ENCODE assay signal across 39 cellular contexts in genomic region chr9:32631991-32632390, GRCh38. TPM values are rescaled to one million over a fixed set of nuclear protein-coding genes. Genes with fewer than 3 reads are reported as not detected.
"Had no signal": no experiment of that assay in that cellular context is flagged by ENCODE, and none has a peak within 500 bp of the region (broad histone marks: within the 10 kb centered on the region; RNA-seq: fewer than 3 reads in every experiment).

No MANE protein-coding gene starts in this region.

- ATAC-seq: activated CD8-positive, alpha-beta T cell treated with anti-CD3 and anti-CD28 coated beads, Interleukin-2, amount 10 ng/mL, durations not matched to agents 7 days and 5 days; activated naive CD4-positive, alpha-beta T cell treated with anti-CD3 and anti-CD28 coated beads, Interleukin-2, amount 50 U/mL, for 72 hours; activated T-cell treated with anti-CD3 and anti-CD28 coated beads, Interleukin-2, amount 50 U/mL, for 4 hours; activated T-cell treated with anti-CD3 and anti-CD28 coated beads, Interleukin-2, amount 50 U/mL, for 72 hours; activated T-helper 17 cell treated with anti-CD3 and anti-CD28 coated beads, Interleukin-2, amount 50 U/mL, for 72 hours; body of pancreas had no signal

- H3K36me3 Mint-ChIP-seq: activated naive CD4-positive, alpha-beta T cell treated with anti-CD3 and anti-CD28 coated beads, Interleukin-2, amount 50 U/mL, for 72 hours; activated naive CD8-positive, alpha-beta T cell treated with anti-CD3 and anti-CD28 coated beads for 36 hours had no signal

- H3K4me3 ChIP-seq: adrenal gland, body of pancreas, breast epithelium, cardiac muscle cell had no signal

- H3K9me3 Mint-ChIP-seq: activated B cell treated with CpG ODN at 0.5 μM for 24 hours; activated CD4-positive, alpha-beta memory T cell treated with anti-CD3 and anti-CD28 coated beads, Interleukin-2, amount 10 ng/mL, durations not matched to agents 7 days and 5 days; activated naive CD4-positive, alpha-beta T cell treated with anti-CD3 and anti-CD28 coated beads for 36 hours; activated naive CD8-positive, alpha-beta T cell treated with anti-CD3 and anti-CD28 coated beads for 36 hours; activated T-cell treated with anti-CD3 and anti-CD28 coated beads, Interleukin-2, amount 50 U/mL, for 4 hours; activated T-helper 1 cell treated with anti-CD3 and anti-CD28 coated beads, Interleukin-12 subunit alpha, Interleukin-12 subunit beta, Interleukin-2, Interleukin-4 antibody, amounts not matched to agents 30 ng/mL and 10 ng/mL and 1 ng/mL, durations not matched to agents 14 hours and 24 hours and 36 hours; central memory CD8-positive, alpha-beta T cell; T-helper 1 cell treated with Interleukin-12 subunit alpha and Interleukin-12 subunit beta and Interleukin-4 antibody, amounts not matched to agents 30 μg/mL and 1 μg/mL, for 36 hours; T-helper 2 cell treated with Interferon-gamma antibody and Interleukin-4, amounts not matched to agents 5 μg/mL and 100 μg/mL, for 36 hours had no signal

- H3K4me1 ChIP-seq: adrenal gland, body of pancreas, breast epithelium had no signal

- H3K4me1 Mint-ChIP-seq: activated B cell treated with CpG ODN at 0.5 μM for 24 hours; activated CD4-positive, alpha-beta memory T cell treated with anti-CD3 and anti-CD28 coated beads, Interleukin-2, amount 10 ng/mL, durations not matched to agents 7 days and 5 days; activated CD4-positive, alpha-beta T cell treated with anti-CD3 and anti-CD28 coated beads, Interleukin-2, amount 10 ng/mL, durations not matched to agents 7 days and 5 days; activated naive CD8-positive, alpha-beta T cell treated with anti-CD3 and anti-CD28 coated beads for 36 hours; activated T-helper 17 cell treated with anti-CD3 and anti-CD28 coated beads, Interleukin-2, amount 50 U/mL, for 72 hours; central memory CD8-positive, alpha-beta T cell had no signal

- H3K27ac ChIP-seq: adrenal gland, body of pancreas, brain microvascular endothelial cell, breast epithelium, cardiac muscle cell, VCaP had no signal

- H3K9me3 ChIP-seq: adrenal gland, body of pancreas had no signal

- H3K27me3 Mint-ChIP-seq: activated B cell treated with CpG ODN at 0.5 μM for 24 hours; activated CD4-positive, alpha-beta memory T cell treated with anti-CD3 and anti-CD28 coated beads, Interleukin-2, amount 10 ng/mL, durations not matched to agents 7 days and 5 days; activated CD4-positive, alpha-beta T cell treated with anti-CD3 and anti-CD28 coated beads, Interleukin-2, amount 10 ng/mL, durations not matched to agents 7 days and 5 days; activated naive CD8-positive, alpha-beta T cell treated with anti-CD3 and anti-CD28 coated beads for 36 hours; activated T-helper 17 cell treated with anti-CD3 and anti-CD28 coated beads, Interleukin-2, amount 50 U/mL, for 72 hours had no signal

- DNase-seq: activated B cell treated with CpG ODN at 0.5 μM for 24 hours; activated CD4-positive, alpha-beta memory T cell treated with anti-CD3 and anti-CD28 coated beads, Interleukin-2, amount 10 ng/mL, durations not matched to agents 7 days and 5 days; activated CD4-positive, alpha-beta T cell treated with anti-CD3 and anti-CD28 coated beads for 4 hours; activated CD4-positive, alpha-beta T cell treated with anti-CD3 and anti-CD28 coated beads, Interleukin-2, amount 10 ng/mL, durations not matched to agents 7 days and 5 days; activated CD4-positive, alpha-beta T cell treated with anti-CD3 and anti-CD28 coated beads, Interleukin-2, amount 50 U/mL, for 48 hours; activated CD4-positive, CD25-positive, alpha-beta regulatory T cell treated with anti-CD3 and anti-CD28 coated beads, Interleukin-2, amount 50 U/mL, for 72 hours; activated CD8-positive, alpha-beta memory T cell treated with anti-CD3 and anti-CD28 coated beads for 24 hours; activated CD8-positive, alpha-beta memory T cell treated with anti-CD3 and anti-CD28 coated beads, Interleukin-2, amount 50 U/mL, for 4 hours; activated CD8-positive, alpha-beta T cell treated with anti-CD3 and anti-CD28 coated beads, Interleukin-2, amount 10 ng/mL, durations not matched to agents 7 days and 5 days; activated effector memory CD4-positive, alpha-beta T cell treated with anti-CD3 and anti-CD28 coated beads, Interleukin-2, amount 50 U/mL, for 16 hours; activated gamma-delta T cell treated with Interleukin-2 at 50 U/mL for 16 hours; activated naive CD4-positive, alpha-beta T cell; activated naive CD4-positive, alpha-beta T cell treated with anti-CD3 and anti-CD28 coated beads for 36 hours; activated naive CD4-positive, alpha-beta T cell treated with anti-CD3 and anti-CD28 coated beads, Interleukin-2, amount 50 U/mL, for 16 hours; activated naive CD8-positive, alpha-beta T cell treated with anti-CD3 and anti-CD28 coated beads for 36 hours; activated T-cell treated with anti-CD3 and anti-CD28 coated beads for 4 hours; activated T-cell treated with anti-CD3 and anti-CD28 coated beads, Interleukin-2, amount 50 U/mL, for 1 hour; activated T-cell treated with anti-CD3 and anti-CD28 coated beads, Interleukin-2, amount 50 U/mL, for 4 hours; activated T-cell treated with anti-CD3 and anti-CD28 coated beads, Interleukin-2, amount 50 U/mL, for 72 hours; adrenal gland; amniotic stem cell; aorta; body of pancreas; brain microvascular endothelial cell; caudate nucleus; cerebellar nuclear complex; T-helper 2 cell; T-helper 9 cell had no signal

- H3K4me3 Mint-ChIP-seq: activated B cell treated with CpG ODN at 0.5 μM for 24 hours; activated CD4-positive, alpha-beta memory T cell treated with anti-CD3 and anti-CD28 coated beads, Interleukin-2, amount 10 ng/mL, durations not matched to agents 7 days and 5 days; activated CD4-positive, alpha-beta T cell treated with anti-CD3 and anti-CD28 coated beads, Interleukin-2, amount 10 ng/mL, durations not matched to agents 7 days and 5 days; activated CD8-positive, alpha-beta T cell treated with anti-CD3 and anti-CD28 coated beads, Interleukin-2, amount 10 ng/mL, durations not matched to agents 7 days and 5 days; activated naive CD4-positive, alpha-beta T cell treated with anti-CD3 and anti-CD28 coated beads for 36 hours; activated naive CD8-positive, alpha-beta T cell treated with anti-CD3 and anti-CD28 coated beads for 36 hours; activated T-cell treated with anti-CD3 and anti-CD28 coated beads, Interleukin-2, amount 50 U/mL, for 4 hours; activated T-cell treated with anti-CD3 and anti-CD28 coated beads, Interleukin-2, amount 50 U/mL, for 72 hours; activated T-helper 1 cell treated with anti-CD3 and anti-CD28 coated beads, Interleukin-12 subunit alpha, Interleukin-12 subunit beta, Interleukin-2, Interleukin-4 antibody, amounts not matched to agents 30 ng/mL and 10 ng/mL and 1 ng/mL, durations not matched to agents 14 hours and 24 hours and 36 hours; activated T-helper 17 cell treated with anti-CD3 and anti-CD28 coated beads, Interleukin-2, amount 50 U/mL, for 72 hours; central memory CD8-positive, alpha-beta T cell; T-helper 1 cell treated with Interleukin-12 subunit alpha and Interleukin-12 subunit beta and Interleukin-4 antibody, amounts not matched to agents 30 μg/mL and 1 μg/mL, for 36 hours; T-helper 2 cell treated with Interferon-gamma antibody and Interleukin-4, amounts not matched to agents 5 μg/mL and 100 μg/mL, for 36 hours had no signal

- H3K27ac Mint-ChIP-seq: activated B cell treated with CpG ODN at 0.5 μM for 24 hours; activated CD4-positive, alpha-beta memory T cell treated with anti-CD3 and anti-CD28 coated beads, Interleukin-2, amount 10 ng/mL, durations not matched to agents 7 days and 5 days; activated CD4-positive, alpha-beta T cell treated with anti-CD3 and anti-CD28 coated beads, Interleukin-2, amount 10 ng/mL, durations not matched to agents 7 days and 5 days; activated CD8-positive, alpha-beta T cell treated with anti-CD3 and anti-CD28 coated beads, Interleukin-2, amount 10 ng/mL, durations not matched to agents 7 days and 5 days; activated naive CD4-positive, alpha-beta T cell treated with anti-CD3 and anti-CD28 coated beads for 36 hours; activated naive CD4-positive, alpha-beta T cell treated with anti-CD3 and anti-CD28 coated beads, Interleukin-2, amount 50 U/mL, for 72 hours; activated naive CD8-positive, alpha-beta T cell treated with anti-CD3 and anti-CD28 coated beads for 36 hours; activated T-cell treated with anti-CD3 and anti-CD28 coated beads, Interleukin-2, amount 50 U/mL, for 72 hours; activated T-helper 1 cell treated with anti-CD3 and anti-CD28 coated beads, Interleukin-12 subunit alpha, Interleukin-12 subunit beta, Interleukin-2, Interleukin-4 antibody, amounts not matched to agents 30 ng/mL and 10 ng/mL and 1 ng/mL, durations not matched to agents 14 hours and 24 hours and 36 hours; activated T-helper 17 cell treated with anti-CD3 and anti-CD28 coated beads, Interleukin-2, amount 50 U/mL, for 72 hours; T-helper 1 cell treated with Interleukin-12 subunit alpha and Interleukin-12 subunit beta and Interleukin-4 antibody, amounts not matched to agents 30 μg/mL and 1 μg/mL, for 36 hours; T-helper 2 cell treated with Interferon-gamma antibody and Interleukin-4, amounts not matched to agents 5 μg/mL and 100 μg/mL, for 36 hours had no signal

- H3K27me3 ChIP-seq: adrenal gland, body of pancreas, brain microvascular endothelial cell, breast epithelium, cardiac muscle cell had no signal

- FAIRE-seq: astrocyte, TTC549 had no signal

- H3K36me3 ChIP-seq: adrenal gland, brain microvascular endothelial cell, breast epithelium, cardiac muscle cell had no signal

RNA-seq across cellular contexts. Expression of gene TAF1L, which starts 3.5 kb away (rescaled TPM):
- total RNA-seq: activated B cell treated with CpG ODN at 0.5 μM for 24 hours; activated CD4-positive, alpha-beta T cell treated with anti-CD3 and anti-CD28 coated beads, Interleukin-2, amount 10 ng/mL, durations not matched to agents 7 days and 5 days; activated naive CD4-positive, alpha-beta T cell treated with anti-CD3 and anti-CD28 coated beads, Interleukin-2, amount 50 U/mL, for 72 hours; adrenal gland; body of pancreas; breast epithelium had no signal
- polyA plus RNA-seq: cardiac muscle cell had no signal
